In the genomic region with DNA sequence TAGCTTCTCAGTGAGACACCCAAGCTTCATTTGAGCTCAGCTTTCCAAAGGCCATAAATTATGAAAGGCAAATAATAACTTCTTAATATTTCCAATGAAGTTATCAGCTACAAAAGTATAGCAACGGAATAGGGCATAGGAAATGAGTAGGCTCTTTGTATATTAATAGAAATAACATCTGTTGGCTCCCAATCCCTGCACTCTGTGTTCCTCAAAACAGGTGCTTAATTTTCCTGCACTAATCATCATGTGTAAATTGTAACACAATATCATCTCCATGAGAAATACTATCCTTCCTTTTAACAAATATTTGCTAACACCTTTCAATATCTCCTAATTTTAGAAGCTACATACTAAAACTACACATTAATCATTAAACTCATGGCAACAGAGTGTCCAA, we compare ENCODE assay signal across 20 cellular contexts. TPM values are rescaled to one million over a fixed set of nuclear protein-coding genes. Genes with fewer than 3 reads are reported as not detected.
"Had no signal": no experiment of that assay in that cellular context is flagged by ENCODE, and none has a peak within 500 bp of the region (broad histone marks: within the 10 kb centered on the region; RNA-seq: fewer than 3 reads in every experiment).

No MANE protein-coding gene starts in this region.

- DNase-seq: dermis blood vessel endothelial cell; endodermal cell; foreskin melanocyte; head of caudate nucleus; left colon; left ventricle myocardium superior; mesenchymal stem cell; midbrain; naive thymus-derived CD4-positive, alpha-beta T cell; psoas muscle; retina; right lobe of liver; spleen; stimulated activated CD4-positive, alpha-beta T cell treated with anti-CD3 and anti-CD28 coated beads, Interleukin-15, amount 100 ng/mL, for 24 hours; stimulated activated CD4-positive, alpha-beta T cell treated with anti-CD3 and anti-CD28 coated beads, Interleukin-2, amount 100 ng/mL, for 24 hours; stimulated activated CD4-positive, alpha-beta T cell treated with anti-CD3 and anti-CD28 coated beads, Interleukin-4, amount 100 ng/mL, for 4 hours; stimulated activated naive B cell treated with anti-CD40 and anti-IgM and Interleukin-4, amounts not matched to agents 10 μg/mL and 1 μg/mL and 100 μg/mL, for 72 hours; stimulated activated naive CD8-positive, alpha-beta T cell treated with anti-CD3 and anti-CD28 coated beads, Interleukin-15, amount 100 ng/mL, for 72 hours; testis had no signal

RNA-seq across cellular contexts. Expression of a gene that starts 19.2 kb away (rescaled TPM):
- total RNA-seq: endodermal cell had no signal

RNA-seq across cellular contexts. Expression of a gene that starts 48.6 kb away (rescaled TPM):
- total RNA-seq: endodermal cell had no signal
- polyA plus RNA-seq: neural cell had no signal
